Comparison of ENCODE assay signal across 10 cellular contexts in the genomic region with DNA sequence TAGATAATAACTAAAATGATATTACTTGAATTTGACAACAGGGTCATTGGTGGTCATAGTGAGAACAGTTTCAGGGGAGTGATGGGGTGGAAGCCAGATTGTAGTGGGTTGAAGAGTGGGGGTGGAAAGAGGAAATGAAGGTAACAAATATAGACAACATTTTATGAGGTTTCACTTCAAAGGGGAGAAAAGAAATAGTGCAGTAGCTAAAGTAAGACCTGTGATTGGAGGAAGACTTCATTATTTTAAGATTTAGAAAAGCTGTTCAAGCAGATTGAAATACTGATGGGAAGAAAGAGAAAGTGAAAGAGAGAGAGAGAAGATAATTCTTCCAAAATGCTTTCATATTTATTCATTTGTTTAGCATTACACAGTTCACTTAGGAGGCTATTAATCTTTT. TPM values are rescaled to one million over a fixed set of nuclear protein-coding genes. Genes with fewer than 3 reads are reported as not detected.
A peak's percentile ranks its signal among the peaks of the same experiment; 100 is the strongest.
DNase-seq lines count a peak whose midpoint lies in the region; ATAC-seq lines count a peak whose summit lies in the region.
"Had no signal": no experiment of that assay in that cellular context is flagged by ENCODE, and none has a peak within 500 bp of the region (broad histone marks: within the 10 kb centered on the region; RNA-seq: fewer than 3 reads in every experiment).

No MANE protein-coding gene starts in this region.

- no peaks in the 10 kb centered on the region for H3K9me3 Mint-ChIP-seq in activated T-helper 2 cell treated with anti-CD3 and anti-CD28 coated beads, Interferon-gamma antibody, Interleukin-2, Interleukin-4, amounts not matched to agents 10 μg/mL and 5 μg/mL and 100 μg/mL, durations not matched to agents 14 hours and 24 hours and 36 hours

- DNase-seq in activated T-helper 2 cell treated with anti-CD3 and anti-CD28 coated beads, Interferon-gamma antibody, Interleukin-2, Interleukin-4, amounts not matched to agents 10 μg/mL and 5 μg/mL and 100 μg/mL, durations not matched to agents 14 hours and 24 hours and 36 hours (ENCODE audit: low spot score) = no peak
- DNase-seq in AG08395 (ENCODE audit: low spot score) (no peak), G401 (ENCODE audit: low spot score) (no peak)
- DNase-seq in stimulated activated CD4-positive, alpha-beta T cell treated with anti-CD3 and anti-CD28 coated beads, Interleukin-4, amount 100 ng/mL, for 24 hours = no peak
- DNase-seq: T1000 had no signal

- in situ Hi-C loops in G401 (cut with HindIII; ENCODE audit: low sequenced_read_pairs) = no loop called here

- intact Hi-C loops in activated T-helper 2 cell treated with anti-CD3 and anti-CD28 coated beads, Interferon-gamma antibody, Interleukin-2, Interleukin-4, amounts not matched to agents 10 μg/mL and 5 μg/mL and 100 μg/mL, durations not matched to agents 14 hours and 24 hours and 36 hours (cut with micrococcal nuclease) = no loop called here

- ATAC-seq in GM18499 (IDR thresholded peaks at IDR 0.05; ENCODE audit: insufficient read depth, unreplicated experiment) (peak; percentile 77), GM19468 (IDR thresholded peaks at IDR 0.05; ENCODE audit: extremely low read depth, unreplicated experiment) (peak; percentile 64), HG03139 (IDR thresholded peaks at IDR 0.05; ENCODE audit: unreplicated experiment) (peak; percentile 91), HG03045 (IDR thresholded peaks at IDR 0.05; ENCODE audit: unreplicated experiment) (no peak)

- no peaks in the 10 kb centered on the region for H3K36me3 Mint-ChIP-seq in activated T-helper 2 cell treated with anti-CD3 and anti-CD28 coated beads, Interferon-gamma antibody, Interleukin-2, Interleukin-4, amounts not matched to agents 10 μg/mL and 5 μg/mL and 100 μg/mL, durations not matched to agents 14 hours and 24 hours and 36 hours (ENCODE audit: low read depth)

- H3K27me3 Mint-ChIP-seq in activated T-helper 2 cell treated with anti-CD3 and anti-CD28 coated beads, Interferon-gamma antibody, Interleukin-2, Interleukin-4, amounts not matched to agents 10 μg/mL and 5 μg/mL and 100 μg/mL, durations not matched to agents 14 hours and 24 hours and 36 hours (ENCODE audit: low read depth) = peaks cover 2% of the 10 kb centered on the region

- H3K4me1 Mint-ChIP-seq in activated T-helper 2 cell treated with anti-CD3 and anti-CD28 coated beads, Interferon-gamma antibody, Interleukin-2, Interleukin-4, amounts not matched to agents 10 μg/mL and 5 μg/mL and 100 μg/mL, durations not matched to agents 14 hours and 24 hours and 36 hours (ENCODE audit: low read depth) = peaks cover 28% of the 10 kb centered on the region

- peak overlapping the region; percentile 38 for H3K4me3 Mint-ChIP-seq in activated T-helper 2 cell treated with anti-CD3 and anti-CD28 coated beads, Interferon-gamma antibody, Interleukin-2, Interleukin-4, amounts not matched to agents 10 μg/mL and 5 μg/mL and 100 μg/mL, durations not matched to agents 14 hours and 24 hours and 36 hours (ENCODE audit: low read depth)

- H3K27ac Mint-ChIP-seq in activated T-helper 2 cell treated with anti-CD3 and anti-CD28 coated beads, Interferon-gamma antibody, Interleukin-2, Interleukin-4, amounts not matched to agents 10 μg/mL and 5 μg/mL and 100 μg/mL, durations not matched to agents 14 hours and 24 hours and 36 hours = peak overlapping the region; percentile 15

RNA-seq across cellular contexts. Expression of a gene that starts 52.0 kb away (rescaled TPM):
- total RNA-seq in activated T-helper 2 cell treated with anti-CD3 and anti-CD28 coated beads, Interferon-gamma antibody, Interleukin-2, Interleukin-4, amounts not matched to agents 10 μg/mL and 5 μg/mL and 100 μg/mL, durations not matched to agents 14 hours and 24 hours and 36 hours = 24.0 and 24.4 TPM in 2 replicates
- total RNA-seq in G401 (2014; rRNA removed; shearing (Covaris generic)) = not detected in 2 replicates
- total RNA-seq: renal cortical epithelial cell had no signal

Comparison
In these comparisons a context has a peak if more than half of its experiments do, and no peak if none do; other contexts are left out.
1. RNA of a gene that starts 52.0 kb away (total RNA-seq): 24.0 to 24.4 TPM in activated T-helper 2 cell treated with anti-CD3 and anti-CD28 coated beads, Interferon-gamma antibody, Interleukin-2, Interleukin-4, amounts not matched to agents 10 μg/mL and 5 μg/mL and 100 μg/mL, durations not matched to agents 14 hours and 24 hours and 36 hours; not detected in G401; every median in the first group is over 10 times any median in the second.